14 cellular contexts compared by ENCODE assay signal in genomic region chr9:35816708-35817107, GRCh38. TPM values are rescaled to one million over a fixed set of nuclear protein-coding genes. Genes with fewer than 3 reads are reported as not detected.
DNase-seq lines count a peak whose midpoint lies in the region; ATAC-seq and TF ChIP-seq lines count a peak whose summit lies in the region.
"Had no signal": no experiment of that assay in that cellular context is flagged by ENCODE, and none has a peak within 500 bp of the region (broad histone marks: within the 10 kb centered on the region; RNA-seq: fewer than 3 reads in every experiment).

No MANE protein-coding gene starts in this region.

- peaks cover 22% of the 10 kb centered on the region for H3K4me1 ChIP-seq in CD8-positive, alpha-beta memory T cell (ENCODE audit: insufficient read depth, low read length)
- H3K4me1 ChIP-seq in H9 (ENCODE audit: insufficient read depth, low read length) (no peaks in the 10 kb centered on the region), mesenchymal stem cell (ENCODE audit: control insufficient read depth, insufficient read depth, low read depth, low read length) (peaks cover 9% of the 10 kb centered on the region), spleen (peaks cover 12 to 37% (median 28%) of the 10 kb centered on the region in 6 donors)

- H3K79me1 ChIP-seq in H9 (ENCODE audit: insufficient read depth, low read depth, low read length, poor library complexity, severe bottlenecking) (no peaks in the 10 kb centered on the region), mesenchymal stem cell (replicated peaks; ENCODE audit: low read length, poor library complexity, severe bottlenecking) (peaks cover 9% of the 10 kb centered on the region)

- POLR2A ChIA-PET in CD8-positive, alpha-beta memory T cell (lab: Charles Lee), result no interaction called here

- no CpG with 5 or more reads among the region's 1 CpG for WGBS in H9 (ENCODE audit: extremely low coverage, insufficient read length, low lambda C conversion rate)
- 57% methylated on average over 1 of the region's 1 CpG for WGBS in mesenchymal stem cell
- WGBS in spleen, 5 donors, result 54 to 84% (median 77%) methylated on average over 1 of the region's 1 CpG

- H2BK20ac ChIP-seq in H9 (ENCODE audit: low read depth, low read length, poor library complexity, severe bottlenecking), result no peak overlapping the region

- peaks cover 31 to 37% (median 33%) of the 10 kb centered on the region in 3 donors for H3K4me1 Mint-ChIP-seq in CD8-positive, alpha-beta memory T cell
- peaks cover 25 to 26% of the 10 kb centered on the region in 2 experiments for H3K4me1 Mint-ChIP-seq in H9

- peaks cover 0 to 10% (median 0%) of the 10 kb centered on the region in 3 donors for H3K36me3 Mint-ChIP-seq in CD8-positive, alpha-beta memory T cell
- H3K36me3 Mint-ChIP-seq in H9 (ENCODE audit: insufficient read depth in 1 of 3, low read depth in 3 of 3), result peaks cover 0 to 8% (median 5%) of the 10 kb centered on the region in 3 experiments; a peak in 4 of 7 replicates

- H3K9ac ChIP-seq in H9 (ENCODE audit: extremely low read depth, insufficient read length, low read length) (no peak overlapping the region), mesenchymal stem cell (ENCODE audit: low read length) (no peak overlapping the region)

- H4K91ac ChIP-seq in H9 (ENCODE audit: insufficient read length, low read depth, low read length) (no peak overlapping the region), mesenchymal stem cell (ENCODE audit: low read length) (no peak overlapping the region)

- no peak overlapping the region for H2AK5ac ChIP-seq in H9 (ENCODE audit: insufficient read length, low read length)
- H2AK5ac ChIP-seq in mesenchymal stem cell (ENCODE audit: low read length, severe bottlenecking), result no peak overlapping the region

- H3K14ac ChIP-seq in H9 (ENCODE audit: insufficient read depth, low read length) (no peak overlapping the region), mesenchymal stem cell (ENCODE audit: low read length in 2 of 2) (no peak overlapping the region)

- H3K4me2 ChIP-seq in H9 (ENCODE audit: insufficient read depth, insufficient read length, low read length) (no peak overlapping the region), mesenchymal stem cell (ENCODE audit: low read length, poor library complexity, severe bottlenecking) (no peak overlapping the region)

- no peak overlapping the region for H2AFZ ChIP-seq in H9 (ENCODE audit: low read length)
- no peak overlapping the region for H2AFZ ChIP-seq in mesenchymal stem cell (ENCODE audit: low read depth, low read length)

- H3K18ac ChIP-seq in H9 (ENCODE audit: insufficient read length, low read depth, low read length) (no peak overlapping the region), mesenchymal stem cell (ENCODE audit: low read depth in 1 of 2, low read length in 2 of 2) (no peak overlapping the region)

- H2BK120ac ChIP-seq in H9 (ENCODE audit: low read depth, low read length, poor library complexity, severe bottlenecking), result no peak overlapping the region
- no peak overlapping the region for H2BK120ac ChIP-seq in mesenchymal stem cell (ENCODE audit: low read depth, low read length)

- H3K27me3 ChIP-seq in CD8-positive, alpha-beta memory T cell (ENCODE audit: insufficient read depth, low read length, poor library complexity, severe bottlenecking), result no peaks in the 10 kb centered on the region
- H3K27me3 ChIP-seq in H9 (ENCODE audit: insufficient read depth, low read length) (no peaks in the 10 kb centered on the region), mesenchymal stem cell (ENCODE audit: control insufficient read depth in 1 of 2, insufficient read depth in 1 of 2, low read length in 2 of 2) (peaks cover 0 to 18% of the 10 kb centered on the region in 2 experiments), dorsolateral prefrontal cortex (no peaks in the 10 kb centered on the region), spleen (replicated peaks in 1 of 7) (no peaks in the 10 kb centered on the region)
- H3K27me3 ChIP-seq: body of pancreas, esophagus muscularis mucosa, Peyer's patch had no signal

- H3K9me3 Mint-ChIP-seq in CD8-positive, alpha-beta memory T cell, result no peaks in the 10 kb centered on the region
- no peaks in the 10 kb centered on the region for H3K9me3 Mint-ChIP-seq in H9

- peak overlapping the region in 6 of 7 donors; percentile 41 to 96 (median 50) for H3K4me3 Mint-ChIP-seq in CD8-positive, alpha-beta memory T cell
- 0 out of 5 replicates have a peak overlapping the region, but pooled peaks of 1 of the 2 experiments have one; percentile 11 for H3K4me3 Mint-ChIP-seq in H9

- H3K23me2 ChIP-seq in H9 (ENCODE audit: insufficient read length, low read depth, low read length, poor library complexity, severe bottlenecking), result peaks cover 8% of the 10 kb centered on the region

- no peak for ATAC-seq in GM21529 (IDR thresholded peaks at IDR 0.05; ENCODE audit: unreplicated experiment)
- ATAC-seq: body of pancreas had no signal

- peaks cover 0 to 12% of the 10 kb centered on the region in 2 donors for H3K27me3 Mint-ChIP-seq in CD8-positive, alpha-beta memory T cell
- peaks cover 9% of the 10 kb centered on the region for H3K27me3 Mint-ChIP-seq in H9 (ENCODE audit: low read depth)

- intact Hi-C loops in dorsolateral prefrontal cortex (cut with DNase I) (no loop called here), spleen (cut with DNase I; ENCODE audit: low total_unique reads) (no loop called here)

- H3K4ac ChIP-seq in H9 (ENCODE audit: low read depth, low read length) (no peak overlapping the region), mesenchymal stem cell (ENCODE audit: low read depth in 1 of 2, low read length in 2 of 2) (no peak overlapping the region)

- no peak overlapping the region for H3K56ac ChIP-seq in H9 (ENCODE audit: insufficient read length, low read depth, low read length)

- H2BK15ac ChIP-seq in H9 (ENCODE audit: low read depth, low read length) (no peak overlapping the region), mesenchymal stem cell (ENCODE audit: low read depth, poor library complexity, severe bottlenecking) (no peak overlapping the region)

- H2BK5ac ChIP-seq in H9 (ENCODE audit: insufficient read length, low read length), result no peak overlapping the region
- no peak overlapping the region for H2BK5ac ChIP-seq in mesenchymal stem cell (ENCODE audit: low read depth, low read length, poor library complexity, severe bottlenecking)

- H2BK12ac ChIP-seq in H9 (ENCODE audit: insufficient read length, low read depth, low read length) (no peak overlapping the region), mesenchymal stem cell (ENCODE audit: low read length in 2 of 2) (no peak overlapping the region)

- no peak overlapping the region for H3T11ph ChIP-seq in H9 (ENCODE audit: low read length)

- no peak overlapping the region for H3K4me3 ChIP-seq in CD8-positive, alpha-beta memory T cell (ENCODE audit: low read length)
- H3K4me3 ChIP-seq in mesenchymal stem cell (ENCODE audit: insufficient read depth in 1 of 2, low read depth in 1 of 2, low read length in 2 of 2), result no peak overlapping the region
- H3K4me3 ChIP-seq in dorsolateral prefrontal cortex, result no peak overlapping the region
- no peak overlapping the region for H3K4me3 ChIP-seq in spleen
- H3K4me3 ChIP-seq: body of pancreas, Peyer's patch had no signal

- no peak for DNase-seq in CD8-positive, alpha-beta memory T cell
- DNase-seq in H9, result peak; percentile 68
- peak; percentile 57 for DNase-seq in SK-N-DZ (ENCODE audit: low spot score)
- DNase-seq in mesenchymal stem cell, result peak; percentile 47
- DNase-seq in dorsolateral prefrontal cortex, result no peak
- DNase-seq in stimulated activated CD4-positive, alpha-beta T cell treated with anti-CD3 and anti-CD28 coated beads, Interleukin-2, amount 100 ng/mL, for 48 hours, result no peak
- no peak for DNase-seq in spleen
- DNase-seq: body of pancreas, NCI-H1048, Peyer's patch had no signal

- no peaks in the 10 kb centered on the region for H3K36me3 ChIP-seq in CD8-positive, alpha-beta memory T cell (ENCODE audit: insufficient read depth, low read length)
- H3K36me3 ChIP-seq in mesenchymal stem cell (ENCODE audit: control insufficient read depth in 1 of 2, insufficient read depth in 2 of 2, low read depth in 1 of 2, low read length in 2 of 2) (no peaks in the 10 kb centered on the region), spleen (no peaks in the 10 kb centered on the region)
- H3K36me3 ChIP-seq: esophagus muscularis mucosa, Peyer's patch had no signal

- CTCF ChIA-PET in CD8-positive, alpha-beta memory T cell (lab: Charles Lee), result interaction anchor here (1.0 to 1.8 kb wide), 3 partner anchors 9 to 60 kb away, joined by 3 to 10 read pairs (median 4); no protein-coding TSS in a partner anchor

- no peak overlapping the region for H4K5ac ChIP-seq in H9 (ENCODE audit: insufficient read length, low read depth, low read length)

- no peaks in the 10 kb centered on the region for H4K20me1 ChIP-seq in H9 (ENCODE audit: control insufficient read depth, insufficient read depth, insufficient read length)

- no peak overlapping the region for H4K8ac ChIP-seq in H9 (replicated peaks; ENCODE audit: insufficient read length, low read depth, low read length)
- no peak overlapping the region for H4K8ac ChIP-seq in mesenchymal stem cell (ENCODE audit: low read length)

- H3K23ac ChIP-seq in H9 (ENCODE audit: insufficient read length, low read depth, low read length) (no peak overlapping the region), mesenchymal stem cell (ENCODE audit: low read length in 2 of 2) (no peak overlapping the region)

- no peaks in the 10 kb centered on the region for H3K9me3 ChIP-seq in CD8-positive, alpha-beta memory T cell (ENCODE audit: low read length)
- H3K9me3 ChIP-seq in H9 (ENCODE audit: control insufficient read depth, low read depth, low read length) (no peaks in the 10 kb centered on the region), mesenchymal stem cell (ENCODE audit: control insufficient read depth, low read length) (no peaks in the 10 kb centered on the region), spleen (no peaks in the 10 kb centered on the region)
- H3K9me3 ChIP-seq: body of pancreas, esophagus muscularis mucosa, Peyer's patch had no signal

- no peak for TF ChIP-seq POLR2A in spleen (IDR thresholded peaks at IDR 0.05)

- TF ChIP-seq CTCF in H9 (conservative IDR thresholded peaks at IDR 0.05) (peak; percentile 57), dorsolateral prefrontal cortex (IDR thresholded peaks at IDR 0.05 in 54 of 56, conservative IDR thresholded peaks at IDR 0.05 in 2 of 56; ENCODE audit: low read depth in 1 of 56, partially characterized antibody in 56 of 56) (no peak), spleen (IDR thresholded peaks at IDR 0.05 in 8 of 11, conservative IDR thresholded peaks at IDR 0.05 in 3 of 11) (no peak)

- no peaks in the 10 kb centered on the region for H3K79me2 ChIP-seq in H9 (ENCODE audit: insufficient read depth, low read length)

- H3K27ac Mint-ChIP-seq in CD8-positive, alpha-beta memory T cell, result peak overlapping the region in 1 of 8 donors; percentile 40
- no peak overlapping the region for H3K27ac Mint-ChIP-seq in H9

- H3K27ac ChIP-seq in CD8-positive, alpha-beta memory T cell (ENCODE audit: low read depth, low read length), result no peak overlapping the region
- H3K27ac ChIP-seq in H9 (ENCODE audit: insufficient read length, low read depth, low read length) (no peak overlapping the region), mesenchymal stem cell (ENCODE audit: low read length, poor library complexity, severe bottlenecking) (no peak overlapping the region), dorsolateral prefrontal cortex (peak overlapping the region in 2 of 59 donors; percentile 10 to 99), spleen (no peak overlapping the region)
- H3K27ac ChIP-seq: HL-60, Peyer's patch had no signal

RNA-seq across cellular contexts. Expression of gene HINT2, which starts 1.9 kb away (rescaled TPM):
- 10 to 100 TPM; 65.1 to 71.7 TPM for total RNA-seq in CD8-positive, alpha-beta memory T cell
- polyA plus RNA-seq in CD8-positive, alpha-beta memory T cell, result 69.4 TPM
- total RNA-seq in H9 (2021), result 30.9 and 35.9 TPM in 2 replicates
- polyA plus RNA-seq in SK-N-DZ (2014; cell fraction: cytosol; rRNA removed), result 57.2 and 92.8 TPM in 2 replicates
- polyA plus RNA-seq in SK-N-DZ (2014; cell fraction: nucleus; rRNA removed), result 76.5 and 100 TPM in 2 replicates
- 46.8 TPM for polyA plus RNA-seq in mesenchymal stem cell (2013, experiment 1 of 2)
- polyA plus RNA-seq in mesenchymal stem cell (2013, experiment 2 of 2), result 44.6 TPM
- 10 to 100 TPM; 16.1 to 49.1 (median 32.2) TPM for total RNA-seq in dorsolateral prefrontal cortex
- 10 to 100 TPM; 20.1 to 32.4 (median 23.0) TPM for total RNA-seq in spleen
- polyA plus RNA-seq in spleen, result 10 to 100 TPM; 60.0 to 73.6 (median 69.6) TPM

RNA-seq across cellular contexts. Expression of gene SPAG8, which starts 4.6 kb away (rescaled TPM):
- 1 to 10 TPM in 1 of 2 experiments, under 1 TPM in 1; 0.98 to 1.8 TPM for total RNA-seq in CD8-positive, alpha-beta memory T cell
- polyA plus RNA-seq in CD8-positive, alpha-beta memory T cell, result 0.79 TPM
- total RNA-seq in H9 (2021) (0.46 and 0.50 TPM in 2 replicates), dorsolateral prefrontal cortex (10 to 100 TPM in 42 of 120 experiments, 1 to 10 TPM in 78; 2.9 to 19.2 (median 9.0) TPM), spleen (1 to 10 TPM; 1.1 to 4.5 (median 2.3) TPM)
- 1.1 TPM in 1 of 2 replicates, not detected in the other for polyA plus RNA-seq in SK-N-DZ (2014; cell fraction: cytosol; rRNA removed)
- polyA plus RNA-seq in SK-N-DZ (2014; cell fraction: nucleus; rRNA removed), result 2.2 and 4.1 TPM in 2 replicates
- polyA plus RNA-seq in mesenchymal stem cell (2013, experiment 1 of 2), result 0.66 TPM
- polyA plus RNA-seq in mesenchymal stem cell (2013, experiment 2 of 2), result 0.47 TPM
- 1 to 10 TPM; 1.7 to 2.5 (median 1.7) TPM for polyA plus RNA-seq in spleen

RNA-seq across cellular contexts. Expression of gene FAM221B, which starts 11.8 kb away (rescaled TPM):
- not detected for total RNA-seq in CD8-positive, alpha-beta memory T cell
- polyA plus RNA-seq in CD8-positive, alpha-beta memory T cell, result not detected
- total RNA-seq in H9 (2021) (not detected in 2 replicates), dorsolateral prefrontal cortex (under 1 TPM in 2 of 120 experiments, not detected in 118; 0.26 to 0.75 TPM), spleen (not detected)
- polyA plus RNA-seq in SK-N-DZ (2014; cell fraction: cytosol; rRNA removed), result not detected in 2 replicates
- not detected in 2 replicates for polyA plus RNA-seq in SK-N-DZ (2014; cell fraction: nucleus; rRNA removed)
- not detected for polyA plus RNA-seq in mesenchymal stem cell (2013, experiment 1 of 2)
- not detected for polyA plus RNA-seq in mesenchymal stem cell (2013, experiment 2 of 2)
- not detected for polyA plus RNA-seq in spleen
- total RNA-seq: esophagus muscularis mucosa, Peyer's patch, skeletal muscle tissue had no signal

RNA-seq across cellular contexts. Expression of gene TMEM8B, which starts 12.3 kb away (rescaled TPM):
- 1 to 10 TPM; 2.1 to 3.0 TPM for total RNA-seq in CD8-positive, alpha-beta memory T cell
- 3.0 TPM for polyA plus RNA-seq in CD8-positive, alpha-beta memory T cell
- total RNA-seq in H9 (2021) (7.9 and 9.3 TPM in 2 replicates), dorsolateral prefrontal cortex (10 to 100 TPM; 40.1 to 83.0 (median 60.2) TPM), spleen (1 to 10 TPM; 2.9 to 9.8 (median 5.9) TPM)
- 6.5 and 6.6 TPM in 2 replicates for polyA plus RNA-seq in SK-N-DZ (2014; cell fraction: cytosol; rRNA removed)
- polyA plus RNA-seq in SK-N-DZ (2014; cell fraction: nucleus; rRNA removed), result 5.8 and 13.1 TPM in 2 replicates
- polyA plus RNA-seq in mesenchymal stem cell (2013, experiment 1 of 2), result 11.8 TPM
- 12.0 TPM for polyA plus RNA-seq in mesenchymal stem cell (2013, experiment 2 of 2)
- polyA plus RNA-seq in spleen, result 1 to 10 TPM; 3.2 to 8.8 (median 7.2) TPM

RNA-seq across cellular contexts. Expression of gene NPR2, which starts 25.3 kb away (rescaled TPM):
- total RNA-seq in CD8-positive, alpha-beta memory T cell, result 1 to 10 TPM; 5.2 to 8.6 TPM
- 0.26 TPM for polyA plus RNA-seq in CD8-positive, alpha-beta memory T cell
- total RNA-seq in H9 (2021) (12.2 and 12.5 TPM in 2 replicates), dorsolateral prefrontal cortex (10 to 100 TPM; 14.2 to 44.6 (median 25.2) TPM), spleen (10 to 100 TPM in 2 of 7 donors, 1 to 10 TPM in 5; 6.7 to 17.1 (median 9.2) TPM)
- 1.6 and 6.2 TPM in 2 replicates for polyA plus RNA-seq in SK-N-DZ (2014; cell fraction: cytosol; rRNA removed)
- 22.3 and 39.6 TPM in 2 replicates for polyA plus RNA-seq in SK-N-DZ (2014; cell fraction: nucleus; rRNA removed)
- polyA plus RNA-seq in mesenchymal stem cell (2013, experiment 1 of 2), result 28.3 TPM
- polyA plus RNA-seq in mesenchymal stem cell (2013, experiment 2 of 2), result 29.8 TPM
- 1 to 10 TPM; 5.8 to 7.8 (median 7.3) TPM for polyA plus RNA-seq in spleen

Comparison
In these comparisons a context has a peak if more than half of its experiments do, and no peak if none do; other contexts are left out.
1. DNase-seq: peak in H9 (single experiment), SK-N-DZ (single experiment) and mesenchymal stem cell (single experiment); none in CD8-positive, alpha-beta memory T cell (0 of 5), dorsolateral prefrontal cortex (0 of 10), stimulated activated CD4-positive, alpha-beta T cell treated with anti-CD3 and anti-CD28 coated beads, Interleukin-2, amount 100 ng/mL, for 48 hours (0 of 2) and spleen (single experiment).